In genomic region chr10:329361-330099, GRCh38 we compare ENCODE assay signal across 9 cellular contexts.
DNase-seq lines count a peak whose midpoint lies in the region; ATAC-seq, FAIRE-seq and TF ChIP-seq lines count a peak whose summit lies in the region.
"Had no signal": no experiment of that assay in that cellular context is flagged by ENCODE, and none has a peak within 500 bp of the region (broad histone marks: within the 10 kb centered on the region; RNA-seq: fewer than 3 reads in every experiment).

No MANE protein-coding gene starts in this region.

- H3K79me2 ChIP-seq in H1 (ENCODE audit: control insufficient read depth in 1 of 2, insufficient read depth in 2 of 2, low read length in 2 of 2), result no peaks in the 10 kb centered on the region

- CTCF ChIA-PET in H1 (lab: Charles Lee; ENCODE audit: partially characterized antibody), result interaction anchor here (0.6 to 1.1 kb wide), 4 partner anchors 13 to 227 kb away, joined by 3 read pairs; no protein-coding TSS in a partner anchor

- H3K9ac ChIP-seq in H1 (replicated peaks in 1 of 4; ENCODE audit: extremely low read depth in 1 of 4, low read depth in 3 of 4, low read length in 3 of 4) (no peak overlapping the region), mesenchymal stem cell (ENCODE audit: low read length) (peak overlapping the region; percentile 82)

- TF ChIP-seq POLR2A in H1 (IDR thresholded peaks at IDR 0.05; ENCODE audit: control extremely low read depth in 1 of 2, low read depth in 2 of 2, low read length in 2 of 2), result no peak

- no peak overlapping the region for H2BK120ac ChIP-seq in H1 (replicated peaks; ENCODE audit: low read depth, low read length)
- no peak overlapping the region for H2BK120ac ChIP-seq in mesenchymal stem cell (ENCODE audit: low read depth, low read length)

- TF ChIP-seq EP300 in H1 (IDR thresholded peaks at IDR 0.05; ENCODE audit: borderline replicate concordance in 1 of 2, low read depth in 2 of 2, low read length in 2 of 2), result no peak

- no peak for FAIRE-seq in H1 (lab: Jason Lieb, UNC)
- FAIRE-seq: endometrium had no signal

- H2BK12ac ChIP-seq in H1 (ENCODE audit: low read depth, low read length) (no peak overlapping the region), mesenchymal stem cell (ENCODE audit: low read length in 2 of 2) (no peak overlapping the region)

- H4K20me1 ChIP-seq in H1 (replicated peaks in 1 of 2; ENCODE audit: control insufficient read depth in 1 of 2, insufficient read depth in 2 of 2, low read length in 2 of 2), result peaks cover 0 to 2% of the 10 kb centered on the region in 2 experiments

- H3K9me3 ChIP-seq in H1 (ENCODE audit: insufficient read depth in 2 of 2, low read depth in 1 of 2, low read length in 1 of 2) (no peaks in the 10 kb centered on the region), mesenchymal stem cell (ENCODE audit: control insufficient read depth, low read length) (no peaks in the 10 kb centered on the region)

- H3K79me1 ChIP-seq in H1 (ENCODE audit: low read depth, low read length) (no peaks in the 10 kb centered on the region), mesenchymal stem cell (replicated peaks; ENCODE audit: low read length, poor library complexity, severe bottlenecking) (peaks cover 2% of the 10 kb centered on the region)

- H3K27me3 ChIP-seq in H1 (replicated peaks in 1 of 4; ENCODE audit: control insufficient read depth in 3 of 4, extremely low read depth in 1 of 4, insufficient read depth in 3 of 4, low read length in 3 of 4), result no peaks in the 10 kb centered on the region
- no peaks in the 10 kb centered on the region for H3K27me3 ChIP-seq in mesenchymal stem cell (ENCODE audit: control insufficient read depth in 1 of 2, insufficient read depth in 1 of 2, low read length in 2 of 2)

- no peak overlapping the region for H3K14ac ChIP-seq in H1 (ENCODE audit: insufficient read length)
- no peak overlapping the region for H3K14ac ChIP-seq in mesenchymal stem cell (ENCODE audit: low read length in 2 of 2)

- TF ChIP-seq RAD21 in H1 (IDR thresholded peaks at IDR 0.05 in 1 of 2, conservative IDR thresholded peaks at IDR 0.05 in 1 of 2; ENCODE audit: low read depth in 2 of 2, low read length in 2 of 2), result no peak

- no peak overlapping the region for H4K91ac ChIP-seq in H1 (replicated peaks; ENCODE audit: insufficient read length, low read length)
- H4K91ac ChIP-seq in mesenchymal stem cell (ENCODE audit: low read length), result peak overlapping the region; percentile 25

- H3K36me3 ChIP-seq in H1 (ENCODE audit: control insufficient read depth in 2 of 4, insufficient read depth in 4 of 4, low read length in 3 of 4) (0 out of 8 replicates have a peak, but pooled peaks cover 0 to 3% (median 0%) of the 10 kb centered on the region in 4 experiments), mesenchymal stem cell (ENCODE audit: control insufficient read depth in 1 of 2, insufficient read depth in 2 of 2, low read depth in 1 of 2, low read length in 2 of 2) (peaks cover 28 to 39% of the 10 kb centered on the region in 2 experiments)

- H2BK20ac ChIP-seq in H1 (ENCODE audit: low read length), result no peak overlapping the region

- no peak overlapping the region; a peak in 2 of 4 replicates for H3K4me2 ChIP-seq in H1 (ENCODE audit: insufficient read depth in 1 of 2, low read depth in 2 of 2, low read length in 2 of 2)
- H3K4me2 ChIP-seq in mesenchymal stem cell (ENCODE audit: low read length, poor library complexity, severe bottlenecking), result peak overlapping the region; percentile 57

- H3K4me3 ChIP-seq in H1 (ENCODE audit: extremely low read depth in 1 of 4, insufficient read depth in 2 of 4, low read depth in 3 of 4, low read length in 4 of 4) (no peak overlapping the region), mesenchymal stem cell (ENCODE audit: insufficient read depth in 1 of 2, low read depth in 1 of 2, low read length in 2 of 2) (peak overlapping the region in 1 of 2 experiments; percentile 71)

- DNase-seq in NCI-H1105 treated with DMSO at 0.1 percent for 48 hours (lab: John Stamatoyannopoulos, UW) (peak; percentile 20), NCI-H1105 (lab: John Stamatoyannopoulos, UW) (no peak), NCI-H187 treated with DMSO at 0.1 percent for 48 hours (lab: John Stamatoyannopoulos, UW) (peak; percentile 23), H1 (ENCODE audit: low read depth in 1 of 2, low spot score in 2 of 2) (peak in 1 of 2 experiments; percentile 56), mesenchymal stem cell (peak; percentile 92), superior temporal gyrus (ENCODE audit: extremely low spot score) (peak; percentile 81)

- H4K8ac ChIP-seq in H1 (ENCODE audit: extremely low read depth, insufficient read depth, low read length) (no peak overlapping the region), mesenchymal stem cell (ENCODE audit: low read length) (peak overlapping the region; percentile 64)

- H2BK15ac ChIP-seq in H1 (ENCODE audit: low read length) (no peak overlapping the region), mesenchymal stem cell (ENCODE audit: low read depth, poor library complexity, severe bottlenecking) (no peak overlapping the region)

- H3K4me1 ChIP-seq in H1 (replicated peaks in 1 of 4; ENCODE audit: control insufficient read depth in 3 of 4, insufficient read depth in 4 of 4, low read length in 3 of 4) (peaks cover 0 to 3% (median 0%) of the 10 kb centered on the region in 4 experiments; a peak in 3 of 7 replicates), mesenchymal stem cell (ENCODE audit: control insufficient read depth, insufficient read depth, low read depth, low read length) (peaks cover 9% of the 10 kb centered on the region)

- H3K23me2 ChIP-seq in H1 (ENCODE audit: low read depth, low read length), result no peaks in the 10 kb centered on the region

- no peak for ATAC-seq in HG02884 (IDR thresholded peaks at IDR 0.05; ENCODE audit: unreplicated experiment)

- 77% methylated on average over 15 of the region's 15 CpGs; no CpG with 5 or more reads in 1 of the 2 experiments for WGBS in H1 (ENCODE audit: extremely low coverage in 1 of 2, insufficient coverage in 1 of 2, insufficient read length in 1 of 2, insufficient replicate concordance in 2 of 2, low coverage in 1 of 2, low lambda C conversion rate in 2 of 2, missing lambda C conversion rate in 1 of 2), 2 experiments
- 53% methylated on average over 14 of the region's 15 CpGs for WGBS in mesenchymal stem cell

- H3K27ac ChIP-seq in VCaP (peak overlapping the region; percentile 75), H1 (ENCODE audit: low read depth, low read length) (peak overlapping the region; percentile 29; the same call in 1 of the 2 replicates), mesenchymal stem cell (ENCODE audit: low read length, poor library complexity, severe bottlenecking) (peak overlapping the region; percentile 79)

- H2AFZ ChIP-seq in H1 (ENCODE audit: low read length), result 0 out of 2 replicates have a peak overlapping the region, but pooled peaks have one; percentile 78
- no peak overlapping the region for H2AFZ ChIP-seq in mesenchymal stem cell (ENCODE audit: low read depth, low read length)

- H2AK5ac ChIP-seq in H1 (ENCODE audit: low read depth, low read length) (no peak overlapping the region), mesenchymal stem cell (ENCODE audit: low read length, severe bottlenecking) (no peak overlapping the region)

- H3K56ac ChIP-seq in H1 (replicated peaks; ENCODE audit: insufficient read length, low read depth, low read length), result no peak overlapping the region

- H3K4ac ChIP-seq in H1 (replicated peaks; ENCODE audit: insufficient read length, low read depth, low read length) (no peak overlapping the region), mesenchymal stem cell (ENCODE audit: low read depth in 1 of 2, low read length in 2 of 2) (peak overlapping the region in 1 of 2 experiments; percentile 47)

- no peak overlapping the region for H3K18ac ChIP-seq in H1 (ENCODE audit: extremely low read depth, low read length)
- peak overlapping the region; percentile 59 to 77 for H3K18ac ChIP-seq in mesenchymal stem cell (ENCODE audit: low read depth in 1 of 2, low read length in 2 of 2)

- H4K5ac ChIP-seq in H1 (ENCODE audit: insufficient read length, low read depth, low read length), result no peak overlapping the region

- H3K23ac ChIP-seq in H1 (ENCODE audit: insufficient read length) (no peak overlapping the region), mesenchymal stem cell (ENCODE audit: low read length in 2 of 2) (no peak overlapping the region)

- POLR2A ChIA-PET in H1 (lab: Charles Lee; ENCODE audit: partially characterized antibody), result interaction anchor here (1.1 kb wide), 1 partner anchor 15 kb away, joined by 3 read pairs; no protein-coding TSS in a partner anchor

- H2BK5ac ChIP-seq in H1 (ENCODE audit: low read depth, low read length) (no peak overlapping the region), mesenchymal stem cell (ENCODE audit: low read depth, low read length, poor library complexity, severe bottlenecking) (no peak overlapping the region)

- TF ChIP-seq CTCF in VCaP (conservative IDR thresholded peaks at IDR 0.05) (no peak), H1 (IDR thresholded peaks at IDR 0.05; ENCODE audit: control extremely low read depth in 1 of 3, insufficient read depth in 1 of 3, low read depth in 1 of 3, low read length in 3 of 3) (no peak)

TF ChIP-seq in H1, 55 proteins besides CTCF, POLR2A, EP300 and RAD21 (continues in another document):
- TF ChIP-seq CBX5 (IDR thresholded peaks at IDR 0.05; ENCODE audit: low read depth, low read length) (no peak), POU5F1 (IDR thresholded peaks at IDR 0.05; ENCODE audit: low read depth, low read length) (no peak), MAX (IDR thresholded peaks at IDR 0.05) (no peak)

Comparison
In these comparisons a context has a peak if more than half of its experiments do, and no peak if none do; other contexts are left out.
1. H3K27ac ChIP-seq: peak in every context shown above with its lines; median percentile 79 in mesenchymal stem cell; 75 in VCaP; 29 in H1.